In the genomic region with DNA sequence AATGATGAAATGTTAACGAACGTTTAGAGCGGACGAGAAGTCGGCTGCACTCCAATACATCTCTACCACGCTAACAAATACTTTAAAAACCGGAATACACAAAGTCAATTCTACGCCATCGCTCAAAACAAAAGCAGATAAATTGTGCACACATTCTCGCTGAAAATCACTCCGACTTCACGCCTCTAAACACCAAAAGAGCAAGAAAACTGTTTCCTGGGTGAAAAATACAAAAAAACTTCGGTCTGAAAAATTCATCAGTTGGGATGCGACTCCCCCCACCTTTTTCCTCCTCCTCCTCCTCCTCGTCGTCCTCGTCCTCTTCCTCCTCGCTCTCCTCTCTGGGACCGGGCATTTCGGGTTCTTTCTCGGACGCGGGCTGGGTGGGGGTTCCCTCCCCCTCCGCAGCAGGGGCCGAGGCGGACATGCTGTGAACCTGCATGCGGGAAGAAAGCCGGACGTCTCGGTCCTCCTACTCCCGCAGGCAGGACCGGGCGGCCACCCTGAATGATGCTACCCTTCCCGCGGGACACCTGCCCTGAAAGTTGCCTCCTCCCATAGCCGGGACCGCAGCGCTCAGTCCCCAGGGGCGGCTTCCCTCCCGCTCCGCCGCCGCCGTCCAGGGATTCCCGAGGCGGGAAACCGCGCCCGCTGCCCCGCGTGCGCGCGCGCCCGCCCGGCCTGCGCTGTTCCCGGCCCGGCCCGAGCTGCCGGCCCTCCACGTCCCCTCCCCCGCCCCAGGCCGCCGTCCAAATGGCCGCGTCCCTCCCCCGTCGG, we compare ENCODE assay signal across 8 cellular contexts. TPM values are rescaled to one million over a fixed set of nuclear protein-coding genes. Genes with fewer than 3 reads are reported as not detected.
A peak's percentile ranks its signal among the peaks of the same experiment; 100 is the strongest.
DNase-seq lines count a peak whose midpoint lies in the region; ATAC-seq and TF ChIP-seq lines count a peak whose summit lies in the region.

No MANE protein-coding gene starts in this region.

- no peaks in the 10 kb centered on the region for H3K27me3 ChIP-seq in upper lobe of right lung

- peak overlapping the region; percentile 87 for H3K27ac Mint-ChIP-seq in activated T-helper 17 cell treated with anti-CD3 and anti-CD28 coated beads, Interleukin-2, amount 50 U/mL, for 72 hours
- peak overlapping the region; percentile 89 to 99 (median 96) for H3K27ac Mint-ChIP-seq in naive thymus-derived CD8-positive, alpha-beta T cell

- DNase-seq in NOMO-1 treated with DMSO at 0.1 percent for 48 hours (lab: John Stamatoyannopoulos, UW; ENCODE audit: unreplicated experiment) (peak; percentile 23), NOMO-1 treated with dmso at 0.1 percent for 144 hours (lab: John Stamatoyannopoulos, UW; ENCODE audit: unreplicated experiment) (no peak), NCI-H2171 (lab: John Stamatoyannopoulos, UW) (peak; percentile 44), fibroblast of villous mesenchyme (ENCODE audit: low read depth) (peak; percentile 63), upper lobe of right lung (peak; percentile 90)
- peak in 3 of 10 donors; percentile 14 to 47 (median 41) for DNase-seq in naive thymus-derived CD8-positive, alpha-beta T cell

- H3K4me3 Mint-ChIP-seq in activated T-helper 17 cell treated with anti-CD3 and anti-CD28 coated beads, Interleukin-2, amount 50 U/mL, for 72 hours: peak overlapping the region; percentile 88
- peak overlapping the region; percentile 91 to 99 (median 95) for H3K4me3 Mint-ChIP-seq in naive thymus-derived CD8-positive, alpha-beta T cell

- intact Hi-C loops in upper lobe of right lung (cut with DNase I): no loop called here

- H3K4me3 ChIP-seq in fibroblast of villous mesenchyme (ENCODE audit: low read depth, low read length) (peak overlapping the region; percentile 89), upper lobe of right lung (peak overlapping the region; percentile 90)

- POLR2A ChIA-PET in naive thymus-derived CD8-positive, alpha-beta T cell (lab: Charles Lee): interaction anchor here (0.8 to 2.1 kb wide), 2 partner anchors 101 to 123 kb away, joined by 3 to 8 read pairs; partner anchors contain the start of gene RNF144B

- no peaks in the 10 kb centered on the region for H3K9me3 ChIP-seq in upper lobe of right lung

- no peaks in the 10 kb centered on the region for H3K36me3 ChIP-seq in upper lobe of right lung

- H3K4me1 ChIP-seq in upper lobe of right lung: peaks cover 15% of the 10 kb centered on the region

- H3K36me3 Mint-ChIP-seq in activated T-helper 17 cell treated with anti-CD3 and anti-CD28 coated beads, Interleukin-2, amount 50 U/mL, for 72 hours (ENCODE audit: low read depth): peaks cover 51% of the 10 kb centered on the region
- H3K36me3 Mint-ChIP-seq in naive thymus-derived CD8-positive, alpha-beta T cell: peaks cover 0 to 16% (median 4%) of the 10 kb centered on the region in 3 donors

- peak overlapping the region; percentile 90 for H3K27ac ChIP-seq in upper lobe of right lung

- TF ChIP-seq CTCF in fibroblast of villous mesenchyme (IDR thresholded peaks at IDR 0.05; ENCODE audit: insufficient read depth, low read depth, low read length): no peak
- no peak for TF ChIP-seq CTCF in upper lobe of right lung (IDR thresholded peaks at IDR 0.05)

- H3K4me1 Mint-ChIP-seq in activated T-helper 17 cell treated with anti-CD3 and anti-CD28 coated beads, Interleukin-2, amount 50 U/mL, for 72 hours: peaks cover 27% of the 10 kb centered on the region
- peaks cover 23 to 55% (median 54%) of the 10 kb centered on the region in 4 donors for H3K4me1 Mint-ChIP-seq in naive thymus-derived CD8-positive, alpha-beta T cell

- H3K9me3 Mint-ChIP-seq in activated T-helper 17 cell treated with anti-CD3 and anti-CD28 coated beads, Interleukin-2, amount 50 U/mL, for 72 hours: no peaks in the 10 kb centered on the region
- H3K9me3 Mint-ChIP-seq in naive thymus-derived CD8-positive, alpha-beta T cell: no peaks in the 10 kb centered on the region

- ATAC-seq in HG02642 (IDR thresholded peaks at IDR 0.05; ENCODE audit: poor library complexity, unreplicated experiment): peak; percentile 30
- no peak for ATAC-seq in activated T-helper 17 cell treated with anti-CD3 and anti-CD28 coated beads, Interleukin-2, amount 50 U/mL, for 72 hours (replicated peaks)
- ATAC-seq in naive thymus-derived CD8-positive, alpha-beta T cell: peak; percentile 13 to 22
- ATAC-seq in upper lobe of right lung: peak; percentile 91

- no peaks in the 10 kb centered on the region for H3K27me3 Mint-ChIP-seq in activated T-helper 17 cell treated with anti-CD3 and anti-CD28 coated beads, Interleukin-2, amount 50 U/mL, for 72 hours
- no peaks in the 10 kb centered on the region for H3K27me3 Mint-ChIP-seq in naive thymus-derived CD8-positive, alpha-beta T cell

RNA-seq across cellular contexts. Expression of gene DEK, which starts 0.6 kb away (rescaled TPM):
- 100 to 1,000 TPM; 111 to 132 TPM for total RNA-seq in activated T-helper 17 cell treated with anti-CD3 and anti-CD28 coated beads, Interleukin-2, amount 50 U/mL, for 72 hours
- total RNA-seq in fibroblast of villous mesenchyme: 113 and 117 TPM in 2 replicates
- 100 to 1,000 TPM in 1 of 2 experiments, 10 to 100 TPM in 1; 97.6 to 103 TPM for total RNA-seq in naive thymus-derived CD8-positive, alpha-beta T cell
- polyA plus RNA-seq in naive thymus-derived CD8-positive, alpha-beta T cell: 10 to 100 TPM; 44.4 to 55.8 (median 55.5) TPM
- 64.9 TPM for total RNA-seq in upper lobe of right lung
